Comparison of ENCODE assay signal across 25 cellular contexts in the genomic region with DNA sequence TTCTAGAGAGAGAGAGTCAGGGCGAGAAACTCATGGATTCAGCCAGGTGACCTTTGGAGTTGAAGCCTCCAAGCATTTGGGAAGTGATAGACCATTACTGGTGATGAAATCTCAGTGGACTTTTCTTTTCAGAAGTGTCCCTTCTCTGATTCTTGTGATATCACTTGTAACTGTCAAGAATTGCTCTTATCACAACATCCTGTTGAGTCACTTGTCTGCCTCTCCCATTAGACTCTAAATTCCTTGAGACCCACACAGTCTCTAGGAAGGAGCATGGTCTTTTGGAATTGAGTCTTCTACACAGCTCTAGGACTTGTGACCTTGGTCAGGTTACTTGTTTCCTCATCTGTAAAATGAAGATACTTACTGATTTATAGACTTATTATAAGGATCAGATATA.
"Had no signal": no experiment of that assay in that cellular context is flagged by ENCODE, and none has a peak within 500 bp of the region (broad histone marks: within the 10 kb centered on the region; RNA-seq: fewer than 3 reads in every experiment).

No MANE protein-coding gene starts in this region.

- H3K9me3 Mint-ChIP-seq: activated naive CD8-positive, alpha-beta T cell treated with anti-CD3 and anti-CD28 coated beads for 36 hours; activated T-cell treated with anti-CD3 and anti-CD28 coated beads, Interleukin-2, amount 50 U/mL, for 4 hours; neural crest cell; stimulated activated memory B cell treated with anti-CD40 and anti-IgM and Interleukin-4, amounts not matched to agents 10 μg/mL and 1 μg/mL and 100 μg/mL, for 72 hours had no signal

- H3K4me3 ChIP-seq: cardiac muscle cell, gastroesophageal sphincter, mucosa of descending colon, sigmoid colon, smooth muscle cell, testis, uterus had no signal

- FAIRE-seq: islet of Langerhans had no signal

- H3K9me3 ChIP-seq: gastroesophageal sphincter, mucosa of descending colon, sigmoid colon, testis, uterus had no signal

- H3K4me1 ChIP-seq: gastroesophageal sphincter, sigmoid colon, testis, uterus had no signal

- H3K27ac ChIP-seq: cardiac muscle cell, epithelial cell of prostate, gastroesophageal sphincter, sigmoid colon, testis, uterus had no signal

- DNase-seq: activated CD4-positive, alpha-beta T cell treated with anti-CD3 and anti-CD28 coated beads, Interleukin-2, amount 50 U/mL, for 48 hours; activated CD8-positive, alpha-beta memory T cell treated with anti-CD3 and anti-CD28 coated beads, Interleukin-2, amount 50 U/mL, for 48 hours; activated naive CD4-positive, alpha-beta T cell treated with Interleukin-2 at 50 U/mL for 16 hours; activated naive CD8-positive, alpha-beta T cell treated with anti-CD3 and anti-CD28 coated beads for 36 hours; activated T-cell treated with anti-CD3 and anti-CD28 coated beads, Interleukin-2, amount 50 U/mL, for 4 hours; cortex of kidney; head of caudate nucleus; hypothalamus; left colon; mesenchymal stem cell; mucosa of descending colon; naive B cell; sigmoid colon; stimulated activated CD4-positive, alpha-beta T cell treated with anti-CD3 and anti-CD28 coated beads, Interleukin-15, amount 100 ng/mL, for 24 hours; T-helper 9 cell; testis; uterus had no signal

- H3K4me1 Mint-ChIP-seq: activated naive CD8-positive, alpha-beta T cell treated with anti-CD3 and anti-CD28 coated beads for 36 hours; naive B cell; neural crest cell; stimulated activated memory B cell treated with anti-CD40 and anti-IgM and Interleukin-4, amounts not matched to agents 10 μg/mL and 1 μg/mL and 100 μg/mL, for 72 hours; WTC11 had no signal

- ATAC-seq: activated T-cell treated with anti-CD3 and anti-CD28 coated beads, Interleukin-2, amount 50 U/mL, for 4 hours; gastroesophageal sphincter; left colon; mucosa of descending colon; stimulated activated memory B cell treated with anti-CD40 and anti-IgM and Interleukin-4, amounts not matched to agents 10 μg/mL and 1 μg/mL and 100 μg/mL, for 72 hours; WTC11 had no signal

- H3K36me3 ChIP-seq: cardiac muscle cell, gastroesophageal sphincter, sigmoid colon, uterus had no signal

- H3K4me3 Mint-ChIP-seq: activated naive CD8-positive, alpha-beta T cell treated with anti-CD3 and anti-CD28 coated beads for 36 hours; activated T-cell treated with anti-CD3 and anti-CD28 coated beads, Interleukin-2, amount 50 U/mL, for 4 hours; naive B cell; neural crest cell; stimulated activated memory B cell treated with anti-CD40 and anti-IgM and Interleukin-4, amounts not matched to agents 10 μg/mL and 1 μg/mL and 100 μg/mL, for 72 hours; WTC11 had no signal

- H3K4me2 ChIP-seq: smooth muscle cell had no signal

- H3K27ac Mint-ChIP-seq: activated naive CD8-positive, alpha-beta T cell treated with anti-CD3 and anti-CD28 coated beads for 36 hours; naive B cell; stimulated activated memory B cell treated with anti-CD40 and anti-IgM and Interleukin-4, amounts not matched to agents 10 μg/mL and 1 μg/mL and 100 μg/mL, for 72 hours; WTC11 had no signal

- H3K36me3 Mint-ChIP-seq: activated naive CD8-positive, alpha-beta T cell treated with anti-CD3 and anti-CD28 coated beads for 36 hours; naive B cell; stimulated activated memory B cell treated with anti-CD40 and anti-IgM and Interleukin-4, amounts not matched to agents 10 μg/mL and 1 μg/mL and 100 μg/mL, for 72 hours; WTC11 had no signal

- H3K27me3 ChIP-seq: cardiac muscle cell, gastroesophageal sphincter, sigmoid colon, testis, uterus had no signal
